ENCODE assay signal across 8 cellular contexts in the genomic region with DNA sequence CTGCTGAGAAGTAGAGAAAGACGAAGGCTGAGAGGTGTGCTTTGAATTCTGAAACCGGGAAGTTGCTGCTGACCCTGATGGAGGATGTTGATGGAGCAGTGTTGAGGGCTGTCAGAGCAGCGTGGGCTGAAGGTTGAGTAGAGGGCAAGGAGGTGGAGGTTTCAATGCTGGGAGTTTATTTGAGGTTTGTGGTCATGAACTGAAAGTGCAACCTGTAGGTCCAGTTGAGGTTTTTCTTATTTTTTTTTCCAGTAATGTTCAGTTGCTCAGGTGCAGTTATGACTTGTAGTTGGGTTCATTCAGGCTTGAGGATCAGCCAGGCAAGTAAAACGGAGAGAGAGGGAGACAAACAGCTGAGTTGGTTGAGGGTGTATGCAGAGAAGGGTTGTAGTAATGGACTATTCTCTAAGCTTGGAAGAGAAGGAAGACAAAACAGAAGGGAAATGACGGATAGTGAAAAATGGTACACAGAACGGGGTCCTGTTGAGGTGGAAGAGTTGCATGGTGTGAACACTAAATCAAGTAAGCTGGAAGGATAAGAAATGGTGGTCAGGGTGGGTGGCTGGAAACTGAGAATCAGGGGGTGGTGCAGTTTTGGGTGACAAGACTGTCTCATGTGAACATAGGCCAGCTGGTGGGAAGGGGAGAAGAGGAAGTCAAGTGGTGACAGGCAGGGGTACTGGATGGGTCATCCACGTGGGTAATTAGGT. TPM values are rescaled to one million over a fixed set of nuclear protein-coding genes. Genes with fewer than 3 reads are reported as not detected.
DNase-seq lines count a peak whose midpoint lies in the region; ATAC-seq and TF ChIP-seq lines count a peak whose summit lies in the region.

No MANE protein-coding gene starts in this region.

- no peaks in the 10 kb centered on the region for H3K36me3 ChIP-seq in GM06990 (ENCODE audit: control insufficient read depth, insufficient read depth, low read length)

- DNase-seq in GM06990 (ENCODE audit: extremely low read depth, insufficient read length) (peak; percentile 79), mucosa of gallbladder (ENCODE audit: low spot score) (no peak), SW480 (ENCODE audit: low spot score) (no peak), SHP77 (lab: John Stamatoyannopoulos, UW) (no peak), DMS53 treated with DMSO at 0.1 percent for 48 hours (lab: John Stamatoyannopoulos, UW; ENCODE audit: unreplicated experiment) (no peak)
- peak; percentile 47 for DNase-seq in central memory CD4-positive, alpha-beta T cell

- H3K4me3 ChIP-seq in GM06990 (replicated peaks; ENCODE audit: low read depth, low read length): no peak overlapping the region; the same call in 1 of the 2 replicates

- no peaks in the 10 kb centered on the region for H3K9me3 Mint-ChIP-seq in IgD-negative memory B cell

- peak; percentile 68 for ATAC-seq in GM21447 (IDR thresholded peaks at IDR 0.05; ENCODE audit: unreplicated experiment)

- peak overlapping the region; percentile 82 to 96 (median 90) for H3K27ac Mint-ChIP-seq in IgD-negative memory B cell

- H3K36me3 Mint-ChIP-seq in IgD-negative memory B cell: no peaks in the 10 kb centered on the region

- H3K27me3 ChIP-seq in GM06990 (replicated peaks; ENCODE audit: control insufficient read depth, insufficient read depth, low read length): no peaks in the 10 kb centered on the region

- H3K4me3 Mint-ChIP-seq in IgD-negative memory B cell: peak overlapping the region; percentile 45 to 75 (median 64)

- no peaks in the 10 kb centered on the region for H3K27me3 Mint-ChIP-seq in IgD-negative memory B cell

- TF ChIP-seq CTCF in GM06990 (IDR thresholded peaks at IDR 0.05; ENCODE audit: insufficient read depth, low read length, poor library complexity, severe bottlenecking): no peak

- H3K4me1 Mint-ChIP-seq in IgD-negative memory B cell: peaks cover 17 to 32% (median 28%) of the 10 kb centered on the region in 3 donors

RNA-seq across cellular contexts. Expression of gene UBE2G1, which starts 8.7 kb away (rescaled TPM):
- polyA plus RNA-seq in IgD-negative memory B cell: 97.5 TPM
- 70.1 TPM for total RNA-seq in mucosa of gallbladder

RNA-seq across cellular contexts. Expression of gene SPNS3, which starts 58.5 kb away (rescaled TPM):
- polyA plus RNA-seq in IgD-negative memory B cell: 0.94 TPM
- total RNA-seq in mucosa of gallbladder: 1.8 TPM

Comparison
In these comparisons a context has a peak if more than half of its experiments do, and no peak if none do; other contexts are left out.
1. DNase-seq: peak in GM06990 (single experiment) and central memory CD4-positive, alpha-beta T cell (single experiment); none in mucosa of gallbladder (single experiment), SW480 (single experiment), SHP77 (0 of 2) and DMS53 treated with DMSO at 0.1 percent for 48 hours (single experiment).